Comparison of ENCODE assay signal across 12 cellular contexts in genomic region chr17:51802544-51802943, GRCh38.
DNase-seq lines count a peak whose midpoint lies in the region; ATAC-seq and TF ChIP-seq lines count a peak whose summit lies in the region.
"Had no signal": no experiment of that assay in that cellular context is flagged by ENCODE, and none has a peak within 500 bp of the region (broad histone marks: within the 10 kb centered on the region; RNA-seq: fewer than 3 reads in every experiment).

No MANE protein-coding gene starts in this region.

- no peaks in the 10 kb centered on the region for H4K20me1 ChIP-seq in BLaER1

- DNase-seq in BE2C (peak; percentile 80), NCI-H1694 treated with DMSO at 0.1 percent for 48 hours (lab: John Stamatoyannopoulos, UW) (peak; percentile 60), glutamatergic neuron (peak; percentile 63), NCI-H187 treated with DMSO at 0.1 percent for 48 hours (lab: John Stamatoyannopoulos, UW) (no peak)
- DNase-seq: Caco-2; CD8-positive, alpha-beta memory T cell; GOT3 had no signal

- peak overlapping the region; percentile 26 for H3K4me3 Mint-ChIP-seq in glutamatergic neuron (ENCODE audit: unreplicated experiment)
- H3K4me3 Mint-ChIP-seq: CD8-positive, alpha-beta memory T cell; IgD-negative memory B cell had no signal

- H3K4me3 ChIP-seq in BE2C (ENCODE audit: low read depth, low read length): no peak overlapping the region
- no peak overlapping the region for H3K4me3 ChIP-seq in BLaER1
- H3K4me3 ChIP-seq: A549, HAP-1 had no signal

- H3K27me3 ChIP-seq in BE2C (no peaks in the 10 kb centered on the region), BLaER1 (no peaks in the 10 kb centered on the region)

- peaks cover 44% of the 10 kb centered on the region for H3K4me1 Mint-ChIP-seq in glutamatergic neuron (ENCODE audit: low read depth, unreplicated experiment)
- H3K4me1 Mint-ChIP-seq: CD8-positive, alpha-beta memory T cell; IgD-negative memory B cell had no signal

- H3K36me3 ChIP-seq in BE2C (no peaks in the 10 kb centered on the region), BLaER1 (no peaks in the 10 kb centered on the region)
- H3K36me3 ChIP-seq: HAP-1 had no signal

- peak overlapping the region; percentile 90 for H3K27ac Mint-ChIP-seq in glutamatergic neuron (ENCODE audit: unreplicated experiment)
- H3K27ac Mint-ChIP-seq: CD8-positive, alpha-beta memory T cell; IgD-negative memory B cell had no signal

- H3K36me3 Mint-ChIP-seq in glutamatergic neuron (ENCODE audit: unreplicated experiment): no peaks in the 10 kb centered on the region
- H3K36me3 Mint-ChIP-seq: CD8-positive, alpha-beta memory T cell; IgD-negative memory B cell had no signal

- H3K4me2 ChIP-seq in BLaER1: 0 out of 2 replicates have a peak overlapping the region, but pooled peaks have one; percentile 49
- H3K4me2 ChIP-seq: A549 had no signal

- TF ChIP-seq CTCF in BE2C (IDR thresholded peaks at IDR 0.05; ENCODE audit: low read depth, low read length) (no peak), glutamatergic neuron (IDR thresholded peaks at IDR 0.05; ENCODE audit: partially characterized antibody, unreplicated experiment) (no peak)

- H3K9ac ChIP-seq in BLaER1: no peak overlapping the region

- no peak for ATAC-seq in HG03469 (IDR thresholded peaks at IDR 0.05; ENCODE audit: unreplicated experiment)
- ATAC-seq: A549 had no signal

- H3K9me3 ChIP-seq in BE2C (no peaks in the 10 kb centered on the region; the same call in 1 of the 2 replicates), BLaER1 (no peaks in the 10 kb centered on the region)
- H3K9me3 ChIP-seq: A549, Caco-2, HAP-1 had no signal

- peaks cover 2% of the 10 kb centered on the region for H3K27me3 Mint-ChIP-seq in glutamatergic neuron (ENCODE audit: unreplicated experiment)

- no peak overlapping the region for H3K27ac ChIP-seq in BLaER1
- H3K27ac ChIP-seq: A549 had no signal

- H3K9me3 Mint-ChIP-seq in glutamatergic neuron (ENCODE audit: unreplicated experiment): peaks cover 15% of the 10 kb centered on the region

- H3K4me1 ChIP-seq in BE2C: peaks cover 19% of the 10 kb centered on the region
- peaks cover 37% of the 10 kb centered on the region for H3K4me1 ChIP-seq in BLaER1
- H3K4me1 ChIP-seq: A549, Caco-2, HAP-1 had no signal
